ENCODE assay signal across 8 cellular contexts in genomic region chr13:51452391-51453307, GRCh38. TPM values are rescaled to one million over a fixed set of nuclear protein-coding genes. Genes with fewer than 3 reads are reported as not detected.
DNase-seq lines count a peak whose midpoint lies in the region; ATAC-seq and TF ChIP-seq lines count a peak whose summit lies in the region.

TSS of gene INTS6 (minus strand) at chr13:51453036. CDS start at chr13:51452525, 511 bp downstream.

- DNase-seq in Daoy (ENCODE audit: low read depth) (peak; percentile 97), GOT3 (lab: John Stamatoyannopoulos, UW) (peak; percentile 97), LNCaP clone FGC (ENCODE audit: low read depth) (peak; percentile 93), RWPE1 (ENCODE audit: low spot score) (peak; percentile 98), fibroblast of lung (ENCODE audit: low read depth in 2 of 2) (peak; percentile 99 to 100)
- DNase-seq in naive thymus-derived CD4-positive, alpha-beta T cell: peak; percentile 97 to 100 (median 99)
- DNase-seq in stimulated activated naive B cell treated with anti-CD40 and anti-IgM and Interleukin-4, amounts not matched to agents 10 μg/mL and 1 μg/mL and 100 μg/mL, for 72 hours: peak; percentile 99

- H3K27me3 ChIP-seq in fibroblast of lung (ENCODE audit: control insufficient read depth, insufficient read depth, low read length): no peaks in the 10 kb centered on the region
- H3K27me3 ChIP-seq in naive thymus-derived CD4-positive, alpha-beta T cell (ENCODE audit: control insufficient read depth in 2 of 2, insufficient read depth in 2 of 2, low read length in 2 of 2): no peaks in the 10 kb centered on the region

- ATAC-seq in activated T-helper 17 cell treated with anti-CD3 and anti-CD28 coated beads, Interleukin-2, amount 50 U/mL, for 72 hours (replicated peaks): peak; percentile 88
- peak; percentile 91 for ATAC-seq in naive thymus-derived CD4-positive, alpha-beta T cell
- peak; percentile 77 to 81 for ATAC-seq in stimulated activated naive B cell treated with anti-CD40 and anti-IgM and Interleukin-4, amounts not matched to agents 10 μg/mL and 1 μg/mL and 100 μg/mL, for 72 hours (replicated peaks)

- H2AFZ ChIP-seq in fibroblast of lung (ENCODE audit: low read length): peak within 1 kb of the TSS; percentile 83

- H3K9me3 ChIP-seq in fibroblast of lung (ENCODE audit: control insufficient read depth, insufficient read depth, low read depth, low read length): no peaks in the 10 kb centered on the region
- no peaks in the 10 kb centered on the region for H3K9me3 ChIP-seq in naive thymus-derived CD4-positive, alpha-beta T cell (ENCODE audit: control insufficient read depth in 2 of 3, low read length in 3 of 3)

- H3K9me3 Mint-ChIP-seq in activated T-helper 17 cell treated with anti-CD3 and anti-CD28 coated beads, Interleukin-2, amount 50 U/mL, for 72 hours: no peaks in the 10 kb centered on the region
- H3K9me3 Mint-ChIP-seq in naive thymus-derived CD4-positive, alpha-beta T cell: peaks cover 0 to 8% (median 0%) of the 10 kb centered on the region in 11 donors
- peaks cover 3 to 4% of the 10 kb centered on the region in 2 donors for H3K9me3 Mint-ChIP-seq in stimulated activated naive B cell treated with anti-CD40 and anti-IgM and Interleukin-4, amounts not matched to agents 10 μg/mL and 1 μg/mL and 100 μg/mL, for 72 hours

- H3K4me1 ChIP-seq in fibroblast of lung (ENCODE audit: control insufficient read depth, extremely low read depth, insufficient read depth, low read length): peaks cover 13% of the 10 kb centered on the region
- H3K4me1 ChIP-seq in naive thymus-derived CD4-positive, alpha-beta T cell (ENCODE audit: control insufficient read depth in 2 of 2, insufficient read depth in 2 of 2, low read length in 2 of 2): peaks cover 27 to 32% of the 10 kb centered on the region in 2 donors

- H3K27me3 Mint-ChIP-seq in activated T-helper 17 cell treated with anti-CD3 and anti-CD28 coated beads, Interleukin-2, amount 50 U/mL, for 72 hours: no peaks in the 10 kb centered on the region
- no peaks in the 10 kb centered on the region for H3K27me3 Mint-ChIP-seq in naive thymus-derived CD4-positive, alpha-beta T cell
- H3K27me3 Mint-ChIP-seq in stimulated activated naive B cell treated with anti-CD40 and anti-IgM and Interleukin-4, amounts not matched to agents 10 μg/mL and 1 μg/mL and 100 μg/mL, for 72 hours: no peaks in the 10 kb centered on the region

- POLR2A ChIA-PET in RWPE1 (lab: Yijun Ruan, JAX; ENCODE audit: low non-redundant PET): interaction anchor here (0.6 to 1.3 kb wide), 6 partner anchors 129 to 178 kb away, joined by 3 to 4 read pairs (median 4); no protein-coding TSS in a partner anchor
- POLR2A ChIA-PET in naive thymus-derived CD4-positive, alpha-beta T cell (lab: Charles Lee): interaction anchor here (0.5 to 7.3 kb wide), 58 partner anchors 9 to 1660 kb away, joined by 3 to 130 read pairs (median 7); partner anchors contain the start of genes ALG11, KPNA3 and SUGT1

- peak within 1 kb of the TSS; percentile 96 for H3K27ac Mint-ChIP-seq in activated T-helper 17 cell treated with anti-CD3 and anti-CD28 coated beads, Interleukin-2, amount 50 U/mL, for 72 hours
- H3K27ac Mint-ChIP-seq in naive thymus-derived CD4-positive, alpha-beta T cell: peak within 1 kb of the TSS; percentile 92 to 99 (median 96)
- H3K27ac Mint-ChIP-seq in stimulated activated naive B cell treated with anti-CD40 and anti-IgM and Interleukin-4, amounts not matched to agents 10 μg/mL and 1 μg/mL and 100 μg/mL, for 72 hours: peak within 1 kb of the TSS; percentile 97

- H3K4me3 ChIP-seq in LNCaP clone FGC (ENCODE audit: low read depth, low read length) (peak within 1 kb of the TSS; percentile 67), fibroblast of lung (replicated peaks in 1 of 4; ENCODE audit: control extremely low read depth in 1 of 4, insufficient read depth in 1 of 4, low read depth in 3 of 4, low read length in 4 of 4) (peak within 1 kb of the TSS; percentile 73 to 94 (median 81))
- peak within 1 kb of the TSS; percentile 81 for H3K4me3 ChIP-seq in naive thymus-derived CD4-positive, alpha-beta T cell (ENCODE audit: low read length)

- H3K4me2 ChIP-seq in fibroblast of lung (ENCODE audit: extremely low read depth, insufficient read depth, low read length): peak within 1 kb of the TSS; percentile 98

- H3K4me1 Mint-ChIP-seq in activated T-helper 17 cell treated with anti-CD3 and anti-CD28 coated beads, Interleukin-2, amount 50 U/mL, for 72 hours: peaks cover 22% of the 10 kb centered on the region
- H3K4me1 Mint-ChIP-seq in naive thymus-derived CD4-positive, alpha-beta T cell: peaks cover 19 to 66% (median 45%) of the 10 kb centered on the region in 7 donors
- H3K4me1 Mint-ChIP-seq in stimulated activated naive B cell treated with anti-CD40 and anti-IgM and Interleukin-4, amounts not matched to agents 10 μg/mL and 1 μg/mL and 100 μg/mL, for 72 hours: peaks cover 27 to 45% of the 10 kb centered on the region in 2 donors

- peaks cover 5% of the 10 kb centered on the region for H3K36me3 ChIP-seq in fibroblast of lung (ENCODE audit: control insufficient read depth, insufficient read depth, low read length)
- H3K36me3 ChIP-seq in naive thymus-derived CD4-positive, alpha-beta T cell (ENCODE audit: control insufficient read depth in 2 of 3, insufficient read depth in 3 of 3, low read length in 3 of 3): peaks cover 0 to 21% (median 3%) of the 10 kb centered on the region in 3 experiments

- H3K36me3 Mint-ChIP-seq in activated T-helper 17 cell treated with anti-CD3 and anti-CD28 coated beads, Interleukin-2, amount 50 U/mL, for 72 hours (ENCODE audit: low read depth): peaks cover 90% of the 10 kb centered on the region
- peaks cover 4 to 36% (median 8%) of the 10 kb centered on the region in 5 donors for H3K36me3 Mint-ChIP-seq in naive thymus-derived CD4-positive, alpha-beta T cell
- H3K36me3 Mint-ChIP-seq in stimulated activated naive B cell treated with anti-CD40 and anti-IgM and Interleukin-4, amounts not matched to agents 10 μg/mL and 1 μg/mL and 100 μg/mL, for 72 hours: peaks cover 13 to 50% of the 10 kb centered on the region in 2 donors

- H3K79me2 ChIP-seq in fibroblast of lung (ENCODE audit: control insufficient read depth, insufficient read depth, low read length): peaks cover 24% of the 10 kb centered on the region

- H4K20me1 ChIP-seq in fibroblast of lung (ENCODE audit: control insufficient read depth, extremely low read depth, insufficient read depth, low read length): no peaks in the 10 kb centered on the region

- no peak for TF ChIP-seq CTCF in LNCaP clone FGC (IDR thresholded peaks at IDR 0.05; ENCODE audit: control insufficient read depth, extremely low read depth, insufficient read depth)
- TF ChIP-seq CTCF in RWPE1 (conservative IDR thresholded peaks at IDR 0.05; ENCODE audit: low read depth): no peak
- no peak for TF ChIP-seq CTCF in fibroblast of lung (conservative IDR thresholded peaks at IDR 0.05 in 1 of 2, IDR thresholded peaks at IDR 0.05 in 1 of 2; ENCODE audit: low read depth in 1 of 2, low read length in 2 of 2)

- CTCF ChIA-PET in RWPE1 (lab: Yijun Ruan, JAX): interaction anchor here (0.5 to 0.7 kb wide), 3 partner anchors 44 to 1335 kb away, joined by 3 to 4 read pairs (median 4); no protein-coding TSS in a partner anchor
- CTCF ChIA-PET in naive thymus-derived CD4-positive, alpha-beta T cell (lab: Charles Lee): interaction anchor here (0.8 to 2.4 kb wide), 5 partner anchors 19 to 379 kb away, joined by 3 to 10 read pairs (median 4); no protein-coding TSS in a partner anchor

- intact Hi-C loops in naive thymus-derived CD4-positive, alpha-beta T cell (cut with micrococcal nuclease): loop anchor here (1.0 to 10.0 kb wide), 30 partner anchors 17 to 1958 kb away; partner anchors contain the start of genes ALG11 (in 2 of the 2), CKAP2 (in 2 of the 2), PHF11 (in 2 of the 2) and SUGT1 (in 2 of the 2)

- H3K9ac ChIP-seq in fibroblast of lung (ENCODE audit: insufficient read depth, low read length): peak within 1 kb of the TSS; percentile 94

- peak within 1 kb of the TSS; percentile 97 for H3K27ac ChIP-seq in RWPE1
- peak within 1 kb of the TSS; percentile 93 for H3K27ac ChIP-seq in fibroblast of lung (ENCODE audit: insufficient read depth, low read length)
- H3K27ac ChIP-seq in naive thymus-derived CD4-positive, alpha-beta T cell (ENCODE audit: low read depth, low read length): peak within 1 kb of the TSS; percentile 99

- peak within 1 kb of the TSS; percentile 87 for H3K4me3 Mint-ChIP-seq in activated T-helper 17 cell treated with anti-CD3 and anti-CD28 coated beads, Interleukin-2, amount 50 U/mL, for 72 hours
- H3K4me3 Mint-ChIP-seq in naive thymus-derived CD4-positive, alpha-beta T cell: peak within 1 kb of the TSS; percentile 86 to 99 (median 94)
- peak within 1 kb of the TSS; percentile 91 to 93 for H3K4me3 Mint-ChIP-seq in stimulated activated naive B cell treated with anti-CD40 and anti-IgM and Interleukin-4, amounts not matched to agents 10 μg/mL and 1 μg/mL and 100 μg/mL, for 72 hours

RNA-seq across cellular contexts. Expression of gene INTS6, which starts in this region (rescaled TPM):
- 19.1 and 26.3 TPM in 2 replicates for total RNA-seq in Daoy (2014; rRNA removed; shearing (Covaris generic))
- total RNA-seq in activated T-helper 17 cell treated with anti-CD3 and anti-CD28 coated beads, Interleukin-2, amount 50 U/mL, for 72 hours: 10 to 100 TPM; 54.2 to 69.4 TPM
- total RNA-seq in fibroblast of lung: 51.6 and 66.7 TPM in 2 replicates
- polyA plus RNA-seq in fibroblast of lung: 23.5 and 29.3 TPM in 2 replicates
- polyA plus RNA-seq in fibroblast of lung (2012): 17.0 and 21.3 TPM in 2 replicates
- polyA minus RNA-seq in fibroblast of lung (ENCODE audit: low replicate concordance): 13.0 and 22.4 TPM in 2 replicates
- 10 to 100 TPM; 60.9 to 67.0 (median 62.7) TPM for total RNA-seq in naive thymus-derived CD4-positive, alpha-beta T cell
- 10 to 100 TPM; 23.7 to 31.3 TPM for polyA plus RNA-seq in naive thymus-derived CD4-positive, alpha-beta T cell

Comparison
In these comparisons a context has a peak if more than half of its experiments do, and no peak if none do; other contexts are left out.
1. Peak in every context shown above with its lines: DNase-seq, ATAC-seq, H3K4me3 ChIP-seq and H3K27ac ChIP-seq.